Comparison of ENCODE assay signal across 9 cellular contexts in the genomic region with DNA sequence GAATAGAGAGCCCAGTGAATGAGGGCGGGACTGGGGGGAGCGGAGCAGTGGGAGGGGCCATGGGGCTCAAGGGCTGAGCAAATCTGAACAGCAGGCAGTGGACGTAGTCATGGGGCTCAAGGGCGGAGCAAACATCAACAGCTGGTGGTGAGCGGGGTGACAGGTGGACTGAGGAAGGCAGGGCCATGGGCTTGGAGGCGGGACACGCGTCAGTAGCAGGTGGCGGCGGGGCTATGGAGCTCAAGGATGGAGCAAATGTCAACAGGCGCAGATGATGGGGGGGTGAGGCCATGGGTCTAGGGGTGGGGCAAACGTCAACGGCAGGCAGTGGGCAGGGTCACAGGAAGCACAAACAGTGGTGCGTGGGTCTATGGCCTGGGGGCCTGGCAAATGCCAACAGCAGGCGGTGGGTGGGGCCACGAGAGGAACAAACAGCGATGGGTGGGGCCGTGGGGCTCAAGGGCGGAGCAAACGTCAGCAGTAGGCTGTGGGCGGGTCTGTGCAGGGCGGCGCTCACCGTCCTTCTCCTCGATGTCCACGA. TPM values are rescaled to one million over a fixed set of nuclear protein-coding genes. Genes with fewer than 3 reads are reported as not detected.
DNase-seq lines count a peak whose midpoint lies in the region; ATAC-seq and TF ChIP-seq lines count a peak whose summit lies in the region.
"Not testable (repeated sequence)": the region's sequence is repeated elsewhere in the genome, so short reads cannot be mapped to it uniquely, and the experiment has no call there.
"Had no signal": no experiment of that assay in that cellular context is flagged by ENCODE, and none has a peak within 500 bp of the region (broad histone marks: within the 10 kb centered on the region; RNA-seq: fewer than 3 reads in every experiment).

No MANE protein-coding gene starts in this region.

- not testable (repeated sequence) for H3K27me3 ChIP-seq in GM23338 (ENCODE audit: insufficient read depth); WERI-Rb-1 (ENCODE audit: insufficient read depth, low read depth, severe bottlenecking)

- H3K27ac Mint-ChIP-seq in GM23338 = not testable (repeated sequence)

- not testable (repeated sequence) for H3K9me3 Mint-ChIP-seq in GM23338

- ATAC-seq in GM19025 (IDR thresholded peaks at IDR 0.05; ENCODE audit: low read depth, unreplicated experiment) (peak; percentile 43), GM23338 (peak; percentile 64), HG03139 (IDR thresholded peaks at IDR 0.05; ENCODE audit: unreplicated experiment) (peak; percentile 52), left ventricle myocardium superior (peak; percentile 89), sciatic nerve (peak; percentile 88)

- not testable (repeated sequence) for H3K4me1 ChIP-seq in GM23338 (ENCODE audit: insufficient read depth)

- H3K36me3 Mint-ChIP-seq in GM23338 (ENCODE audit: low read depth) = not testable (repeated sequence)

- H4K20me1 ChIP-seq in GM23338 (replicated peaks; ENCODE audit: insufficient read depth) = not testable (repeated sequence)

- intact Hi-C loops in left ventricle myocardium superior (cut with micrococcal nuclease); sciatic nerve (cut with DNase I): not testable (repeated sequence)

- H3K4me3 ChIP-seq in GM23338; WERI-Rb-1 (ENCODE audit: low read depth, low read length): not testable (repeated sequence)

- not testable (repeated sequence) for H2AFZ ChIP-seq in GM23338

- not testable (repeated sequence) for H3K4me1 Mint-ChIP-seq in GM23338

- not testable (repeated sequence) for TF ChIP-seq CTCF in GM23338 (conservative IDR thresholded peaks at IDR 0.05; ENCODE audit: low read depth in 2 of 2); WERI-Rb-1 (IDR thresholded peaks at IDR 0.05; ENCODE audit: low read depth, low read length)

- DNase-seq in GM23338 (ENCODE audit: low spot score) = not testable (repeated sequence)
- DNase-seq in WERI-Rb-1 (peak; percentile 98), left ventricle myocardium superior (peak; percentile 35), sciatic nerve (ENCODE audit: low spot score) (peak; percentile 68)
- peak; percentile 27 for DNase-seq in activated naive CD4-positive, alpha-beta T cell treated with Interleukin-2 at 50 U/mL for 16 hours

- not testable (repeated sequence) for H3K27ac ChIP-seq in GM23338 (ENCODE audit: low read depth); WERI-Rb-1

- H3K27me3 Mint-ChIP-seq in GM23338 (ENCODE audit: insufficient read depth, low read depth, poor library complexity) = not testable (repeated sequence)

- H3K4me2 ChIP-seq in GM23338 = not testable (repeated sequence)

- not testable (repeated sequence) for H3K79me2 ChIP-seq in GM23338 (replicated peaks; ENCODE audit: insufficient read depth)

- H3K9me3 ChIP-seq in WERI-Rb-1 (ENCODE audit: severe bottlenecking) = not testable (repeated sequence)

- not testable (repeated sequence) for H3K4me3 Mint-ChIP-seq in GM23338

- H3K9me2 ChIP-seq in GM23338 (ENCODE audit: insufficient read depth) = not testable (repeated sequence)

- H3K36me3 ChIP-seq in GM23338 (ENCODE audit: insufficient read depth); WERI-Rb-1: not testable (repeated sequence)

- H3F3A ChIP-seq in GM23338 (replicated peaks; ENCODE audit: low read depth) = not testable (repeated sequence)

RNA-seq across cellular contexts. Expression of a gene that starts 20.2 kb away (rescaled TPM):
- total RNA-seq in GM23338 (2014; rRNA removed; shearing (Covaris generic)) = 8.7 and 18.9 TPM in 2 replicates
- polyA plus RNA-seq in GM23338 (2016; fragmentation: Nextera tagmentation; extraction: Ambion mirVana) = 135 and 155 TPM in 2 replicates
- total RNA-seq in left ventricle myocardium superior (11.1 TPM), sciatic nerve (64.2 TPM)

RNA-seq across cellular contexts. Expression of a gene that starts 24.0 kb away (rescaled TPM):
- total RNA-seq in GM23338 (2014; rRNA removed; shearing (Covaris generic)) = 2.4 and 4.4 TPM in 2 replicates
- 1.6 and 2.6 TPM in 2 replicates for polyA plus RNA-seq in GM23338 (2016; fragmentation: Nextera tagmentation; extraction: Ambion mirVana)
- total RNA-seq in left ventricle myocardium superior (20.2 TPM), sciatic nerve (233 TPM)

RNA-seq across cellular contexts. Expression of a gene that starts 41.5 kb away (rescaled TPM):
- total RNA-seq in GM23338 (2014; rRNA removed; shearing (Covaris generic)) = not detected in 2 replicates
- polyA plus RNA-seq in GM23338 (2016; fragmentation: Nextera tagmentation; extraction: Ambion mirVana) = 0.79 and 1.0 TPM in 2 replicates
- total RNA-seq in left ventricle myocardium superior = not detected
- total RNA-seq in sciatic nerve = 0.31 TPM
- total RNA-seq: bronchial epithelial cell, HT1080 had no signal

RNA-seq across cellular contexts. Expression of a gene that starts 49.1 kb away (rescaled TPM):
- total RNA-seq in GM23338 (2014; rRNA removed; shearing (Covaris generic)) = 1.5 TPM in 1 of 2 replicates, not detected in the other
- 0.87 and 0.99 TPM in 2 replicates for polyA plus RNA-seq in GM23338 (2016; fragmentation: Nextera tagmentation; extraction: Ambion mirVana)
- total RNA-seq in left ventricle myocardium superior = 2.9 TPM
- 31.6 TPM for total RNA-seq in sciatic nerve

RNA-seq across cellular contexts. Expression of a gene that starts 50.0 kb away (rescaled TPM):
- 10.6 and 12.6 TPM in 2 replicates for total RNA-seq in GM23338 (2014; rRNA removed; shearing (Covaris generic))
- polyA plus RNA-seq in GM23338 (2016; fragmentation: Nextera tagmentation; extraction: Ambion mirVana) = 5.0 and 7.7 TPM in 2 replicates
- total RNA-seq in left ventricle myocardium superior (13.0 TPM), sciatic nerve (23.0 TPM)

Comparison
In these comparisons a context has a peak if more than half of its experiments do, and no peak if none do; other contexts are left out.
1. RNA of a gene that starts 24.0 kb away (total RNA-seq): 233 TPM in sciatic nerve (single experiment); 20.2 TPM in left ventricle myocardium superior (single experiment) and 2.4 to 4.4 TPM in GM23338; every median in the first group is over 10 times any median in the second.
2. Peak in every context shown above with its lines, with median percentiles within 50 percentile points of each other: ATAC-seq.